Comparison of ENCODE assay signal across 1 cellular context in the genomic region with DNA sequence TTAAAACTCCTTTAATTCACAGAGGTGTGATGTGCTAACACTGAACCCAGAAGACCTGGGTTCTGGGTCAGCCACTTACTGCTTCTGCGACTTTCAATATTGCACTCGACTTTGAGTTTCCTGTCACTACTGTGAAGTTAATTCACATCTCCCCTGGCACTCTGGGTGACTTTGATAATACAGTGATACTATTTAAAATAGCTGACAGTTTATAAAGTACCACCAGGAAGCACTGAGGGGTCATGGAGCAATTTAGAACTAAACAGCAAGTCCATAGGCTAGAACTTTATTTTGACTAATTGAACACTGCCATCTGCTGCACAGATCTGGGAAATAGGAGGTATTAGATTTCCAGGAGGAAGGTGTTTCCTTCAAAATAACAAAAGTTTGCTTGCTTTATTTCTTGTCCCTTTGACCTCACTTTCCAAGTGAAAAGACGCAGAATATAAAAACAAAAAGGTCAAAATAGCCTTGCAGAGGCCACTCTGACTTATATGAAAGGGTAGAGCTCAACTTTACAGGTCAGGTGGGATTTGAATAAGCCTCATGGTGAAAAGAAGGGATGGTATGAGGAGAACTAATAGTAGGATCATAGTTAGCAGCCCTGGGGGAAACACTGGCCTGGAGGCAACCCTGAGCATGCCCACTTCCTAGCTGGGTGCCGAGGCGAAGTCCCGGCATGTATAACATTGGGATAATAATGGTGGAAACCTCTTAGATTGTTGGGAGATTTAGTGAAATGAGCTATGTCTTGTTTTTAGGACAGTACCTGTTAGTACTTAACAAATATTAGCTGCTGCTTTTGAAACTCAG.
TF ChIP-seq lines count a peak whose summit lies in the region.

No MANE protein-coding gene starts in this region.

TF ChIP-seq in K562, 482 proteins besides CTCF, POLR2A, EP300 and RAD21 (continued from another document and continues in another):
- TF ChIP-seq TCFL5 (CRISPR knock-in tag; conservative IDR thresholded peaks at IDR 0.05) (no peak), ZNF311 (CRISPR knock-in tag; IDR thresholded peaks at IDR 0.05) (0 out of 2 replicates have a peak, but pooled peaks have one; percentile 8), MXI1 (IDR thresholded peaks at IDR 0.05; ENCODE audit: low read depth, low read length) (no peak), ID3 (CRISPR knock-in tag; IDR thresholded peaks at IDR 0.05) (no peak), ID3 (tag; IDR thresholded peaks at IDR 0.05) (0 out of 2 replicates have a peak, but pooled peaks have one; percentile 22), ZNF316 (IDR thresholded peaks at IDR 0.05) (peak; percentile 75), ARID2 (IDR thresholded peaks at IDR 0.05) (peak; percentile 97), ATF7 (IDR thresholded peaks at IDR 0.05) (peak; percentile 20; the same call in 1 of the 2 replicates), PBX2 (CRISPR knock-in tag; IDR thresholded peaks at IDR 0.05; ENCODE audit: low read depth) (no peak), PBX2 (tag; conservative IDR thresholded peaks at IDR 0.05; ENCODE audit: low read depth) (0 out of 2 replicates have a peak, but pooled peaks have one; percentile 6), SP2 (IDR thresholded peaks at IDR 0.05; ENCODE audit: extremely low read depth, low read depth, low read length, poor library complexity, severe bottlenecking) (no peak), ESRRA (IDR thresholded peaks at IDR 0.05; ENCODE audit: borderline replicate concordance, low read depth) (peak; percentile 40; the same call in 1 of the 2 replicates), PTTG1 (tag; IDR thresholded peaks at IDR 0.05; ENCODE audit: low read depth) (0 out of 2 replicates have a peak, but pooled peaks have one; percentile 38), NR4A1 (CRISPR knock-in tag; IDR thresholded peaks at IDR 0.05) (no peak), NR4A1 (tag; IDR thresholded peaks at IDR 0.05) (0 out of 2 replicates have a peak, but pooled peaks have one; percentile 66), MAFK (IDR thresholded peaks at IDR 0.05; ENCODE audit: low read length) (0 out of 2 replicates have a peak, but pooled peaks have one; percentile 28), ZNF766 (CRISPR knock-in tag; conservative IDR thresholded peaks at IDR 0.05) (peak; percentile 58; the same call in 1 of the 2 replicates), NFRKB (IDR thresholded peaks at IDR 0.05; ENCODE audit: low read depth) (peak; percentile 17; the same call in 1 of the 2 replicates), ATF1 (CRISPR knock-in tag; IDR thresholded peaks at IDR 0.05) (no peak), ATF1 (tag; IDR thresholded peaks at IDR 0.05) (no peak), POLR2AphosphoS2 (IDR thresholded peaks at IDR 0.05; ENCODE audit: low read length) (no peak), MECOM (CRISPR knock-in tag; IDR thresholded peaks at IDR 0.05) (peak; percentile 26; the same call in 1 of the 2 replicates), SAFB2 (IDR thresholded peaks at IDR 0.05; ENCODE audit: borderline replicate concordance, low read depth, low read length, severe bottlenecking) (no peak), CHD4 (IDR thresholded peaks at IDR 0.05; ENCODE audit: insufficient read depth, insufficient replicate concordance, low read depth, low read length, poor library complexity, severe bottlenecking) (no peak), FOXM1 (IDR thresholded peaks at IDR 0.05; ENCODE audit: low read depth) (peak; percentile 46), FOXM1 (CRISPR knock-in tag; IDR thresholded peaks at IDR 0.05; ENCODE audit: low read depth) (no peak), ZBTB11 (CRISPR knock-in tag; IDR thresholded peaks at IDR 0.05) (no peak), RNF219 (CRISPR knock-in tag; IDR thresholded peaks at IDR 0.05) (no peak), KDM1A (IDR thresholded peaks at IDR 0.05) (no peak), ARID1B (IDR thresholded peaks at IDR 0.05) (0 out of 2 replicates have a peak, but pooled peaks have one; percentile 19), CHD1 (IDR thresholded peaks at IDR 0.05; ENCODE audit: low read length) (no peak), TRIM24 (IDR thresholded peaks at IDR 0.05) (0 out of 4 replicates have a peak, but pooled peaks of 1 of the 2 experiments have one; percentile 13), TCF3 (CRISPR knock-in tag; IDR thresholded peaks at IDR 0.05) (0 out of 2 replicates have a peak, but pooled peaks have one; percentile 12), RNF2 (IDR thresholded peaks at IDR 0.05) (no peak; the same call in 1 of the 2 replicates), CC2D1A (IDR thresholded peaks at IDR 0.05) (peak; percentile 89), ATF4 (CRISPR knock-in tag; IDR thresholded peaks at IDR 0.05) (no peak), HDAC3 (IDR thresholded peaks at IDR 0.05; ENCODE audit: borderline replicate concordance, partially characterized antibody) (no peak), NR2C1 (IDR thresholded peaks at IDR 0.05) (no peak), NR2C1 (tag; IDR thresholded peaks at IDR 0.05) (peak; percentile 33; the same call in 1 of the 2 replicates), BRF1 (IDR thresholded peaks at IDR 0.05; ENCODE audit: borderline replicate concordance, extremely low read depth, insufficient read length) (no peak), RCOR1 (IDR thresholded peaks at IDR 0.05; ENCODE audit: borderline replicate concordance in 1 of 2, low read depth in 2 of 2, low read length in 2 of 2) (0 out of 4 replicates have a peak, but pooled peaks of 1 of the 2 experiments have one; percentile 13), ZBTB17 (CRISPR knock-in tag; IDR thresholded peaks at IDR 0.05) (no peak), ZNF695 (CRISPR knock-in tag; IDR thresholded peaks at IDR 0.05) (no peak), USF1 (CRISPR knock-in tag; IDR thresholded peaks at IDR 0.05) (no peak), ZNF197 (CRISPR knock-in tag; IDR thresholded peaks at IDR 0.05; ENCODE audit: low read depth) (peak; percentile 66; the same call in 1 of the 2 replicates), NR2F6 (CRISPR knock-in tag; IDR thresholded peaks at IDR 0.05) (no peak), HMBOX1 (IDR thresholded peaks at IDR 0.05) (0 out of 2 replicates have a peak, but pooled peaks have one; percentile 32), ASH1L (IDR thresholded peaks at IDR 0.05; ENCODE audit: borderline replicate concordance, low read depth, partially characterized antibody) (no peak), ZSCAN32 (CRISPR knock-in tag; IDR thresholded peaks at IDR 0.05) (no peak)
- TF ChIP-seq, protein P1, sequence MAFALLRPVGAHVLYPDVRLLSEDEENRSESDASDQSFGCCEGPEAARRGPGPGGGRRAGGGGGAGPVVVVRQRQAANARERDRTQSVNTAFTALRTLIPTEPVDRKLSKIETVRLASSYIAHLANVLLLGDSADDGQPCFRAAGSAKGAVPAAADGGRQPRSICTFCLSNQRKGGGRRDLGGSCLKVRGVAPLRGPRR (CRISPR knock-in tag; IDR thresholded peaks at IDR 0.05), result no peak
- TF ChIP-seq, protein P2, sequence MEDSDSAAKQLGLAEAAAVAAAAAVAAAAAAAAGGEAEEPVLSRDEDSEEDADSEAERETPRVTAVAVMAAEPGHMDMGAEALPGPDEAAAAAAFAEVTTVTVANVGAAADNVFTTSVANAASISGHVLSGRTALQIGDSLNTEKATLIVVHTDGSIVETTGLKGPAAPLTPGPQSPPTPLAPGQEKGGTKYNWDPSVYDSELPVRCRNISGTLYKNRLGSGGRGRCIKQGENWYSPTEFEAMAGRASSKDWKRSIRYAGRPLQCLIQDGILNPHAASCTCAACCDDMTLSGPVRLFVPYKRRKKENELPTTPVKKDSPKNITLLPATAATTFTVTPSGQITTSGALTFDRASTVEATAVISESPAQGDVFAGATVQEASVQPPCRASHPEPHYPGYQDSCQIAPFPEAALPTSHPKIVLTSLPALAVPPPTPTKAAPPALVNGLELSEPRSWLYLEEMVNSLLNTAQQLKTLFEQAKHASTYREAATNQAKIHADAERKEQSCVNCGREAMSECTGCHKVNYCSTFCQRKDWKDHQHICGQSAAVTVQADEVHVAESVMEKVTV (CRISPR knock-in tag; IDR thresholded peaks at IDR 0.05), result peak; percentile 95
